In the genomic region with DNA sequence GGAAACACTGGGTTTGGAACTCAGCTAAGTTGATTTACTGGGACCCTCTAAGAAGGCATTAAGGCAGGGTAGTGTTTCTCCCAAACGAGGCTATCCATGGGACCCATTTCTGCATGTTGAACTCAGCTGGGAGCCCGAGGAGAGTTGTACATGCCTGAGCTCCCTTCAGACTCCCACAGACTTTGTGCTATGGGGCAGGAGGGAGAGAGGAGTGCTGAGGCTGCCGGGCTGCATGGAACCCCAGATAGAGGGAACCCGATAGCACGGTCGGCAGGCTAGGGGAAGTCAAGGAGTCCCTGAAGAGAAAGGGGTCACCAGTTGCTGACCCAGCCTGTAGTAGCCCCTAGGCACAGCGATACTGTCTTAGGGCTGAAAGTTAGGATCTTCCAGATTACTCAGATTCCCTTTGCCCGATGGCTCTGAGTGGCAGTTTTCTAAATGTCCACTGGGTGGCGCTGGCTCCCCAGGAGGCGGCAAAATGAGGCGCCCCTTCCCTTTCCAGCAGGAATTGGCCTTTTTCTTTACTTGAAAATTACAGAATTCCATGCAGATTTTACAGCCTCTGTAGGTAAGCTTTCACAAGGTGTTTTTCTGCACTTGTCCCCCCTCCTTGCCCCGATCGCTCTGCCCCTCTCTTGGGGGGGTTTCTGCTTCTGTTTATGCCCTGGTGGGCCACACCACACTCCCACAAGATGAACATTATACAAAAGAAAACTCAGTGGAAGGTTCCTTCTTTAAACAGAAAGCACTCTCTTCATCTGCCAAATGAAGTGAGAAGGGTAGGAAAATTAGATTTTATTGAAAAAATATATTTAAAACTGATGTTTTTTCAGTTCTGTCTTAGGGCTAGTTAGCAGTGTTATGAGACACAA, we compare ENCODE assay signal across 8 cellular contexts. TPM values are rescaled to one million over a fixed set of nuclear protein-coding genes. Genes with fewer than 3 reads are reported as not detected.
DNase-seq lines count a peak whose midpoint lies in the region; ATAC-seq and TF ChIP-seq lines count a peak whose summit lies in the region.

No MANE protein-coding gene starts in this region.

- H3K9me3 ChIP-seq in IMR-90 (ENCODE audit: control insufficient read depth, insufficient read depth, low read length) = no peaks in the 10 kb centered on the region
- H3K9me3 ChIP-seq in heart right ventricle = no peaks in the 10 kb centered on the region

- no peak overlapping the region for H3K4me2 ChIP-seq in IMR-90 (ENCODE audit: low read depth, low read length)

- H4K91ac ChIP-seq in IMR-90 (ENCODE audit: insufficient read depth, low read depth, low read length) = no peak overlapping the region

- peaks cover 19% of the 10 kb centered on the region for H3K36me3 ChIP-seq in IMR-90 (ENCODE audit: control insufficient read depth, insufficient read depth, low read length)
- peaks cover 0 to 44% (median 6%) of the 10 kb centered on the region in 9 donors for H3K36me3 ChIP-seq in heart right ventricle

- peak overlapping the region; percentile 59; the same call in 1 of the 2 replicates for H3K4ac ChIP-seq in IMR-90 (ENCODE audit: low read depth, low read length)

- POLR2A ChIA-PET in IMR-90 (lab: Charles Lee; ENCODE audit: unreplicated experiment) = interaction anchor here (0.7 kb wide), 1 partner anchor 18 kb away, joined by 3 read pairs; no protein-coding TSS in a partner anchor

- dilution Hi-C loops in IMR-90 (cut with HindIII; ENCODE audit: low sequenced_read_pairs, unreplicated experiment) = no loop called here

- H3K4me1 ChIP-seq in IMR-90 (ENCODE audit: control insufficient read depth, insufficient read depth, low read length) (peaks cover 5% of the 10 kb centered on the region), heart right ventricle (peaks cover 0 to 24% (median 9%) of the 10 kb centered on the region in 9 donors)

- no peak overlapping the region for H3K18ac ChIP-seq in IMR-90 (ENCODE audit: low read depth, low read length)

- H3K9ac ChIP-seq in IMR-90 (ENCODE audit: low read depth, low read length) = peak overlapping the region; percentile 15; the same call in 1 of the 2 replicates

- H3K27ac ChIP-seq in IMR-90 (ENCODE audit: insufficient read depth, low read length) (0 out of 2 replicates have a peak overlapping the region, but pooled peaks have one; percentile 0), heart right ventricle (peak overlapping the region in 1 of 10 donors; percentile 76)

- intact Hi-C loops in IMR-90 (cut with micrococcal nuclease) = loop anchor here (1.0 to 5.0 kb wide), 5 partner anchors 118 to 633 kb away; partner anchors contain the start of genes CORO2A and GABBR2
- intact Hi-C loops in heart right ventricle (cut with DNase I) = loop anchor here in 9 of 10 donors (2.0 to 10.0 kb wide), 6 partner anchors 120 to 190 kb away; partner anchors contain the start of genes CORO2A (in 1 of the 9) and TBC1D2 (in 1 of the 9)

- H2AFZ ChIP-seq in IMR-90 (replicated peaks; ENCODE audit: low read length, poor library complexity) = peak overlapping the region; percentile 73

- no peaks in the 10 kb centered on the region for H3K9me3 Mint-ChIP-seq in activated naive CD8-positive, alpha-beta T cell treated with anti-CD3 and anti-CD28 coated beads, Interleukin-2, amount 50 U/mL, for 24 hours

- DNase-seq in DMS79 (lab: John Stamatoyannopoulos, UW) (peak; percentile 0), IMR-90 (peak; percentile 59), SW480 (ENCODE audit: low spot score) (peak; percentile 23), heart right ventricle (peak; percentile 38 to 59), putamen (ENCODE audit: low spot score) (peak; percentile 42)
- DNase-seq in activated naive CD8-positive, alpha-beta T cell treated with anti-CD3 and anti-CD28 coated beads, Interleukin-2, amount 50 U/mL, for 24 hours = peak; percentile 73

- TF ChIP-seq CTCF in IMR-90 (conservative IDR thresholded peaks at IDR 0.05; ENCODE audit: low read depth, low read length) (peak; percentile 94), heart right ventricle (IDR thresholded peaks at IDR 0.05) (peak; percentile 79 to 97 (median 94))

- peak overlapping the region; percentile 79 for H3K27ac Mint-ChIP-seq in activated naive CD8-positive, alpha-beta T cell treated with anti-CD3 and anti-CD28 coated beads, Interleukin-2, amount 50 U/mL, for 24 hours

- CTCF ChIA-PET in IMR-90 (lab: Yijun Ruan, JAX) = interaction anchor here (0.7 to 1.0 kb wide), 4 partner anchors 15 to 39 kb away, joined by 3 to 5 read pairs (median 3); no protein-coding TSS in a partner anchor

- peaks cover 27% of the 10 kb centered on the region for H4K20me1 ChIP-seq in IMR-90 (ENCODE audit: insufficient read depth, low read length)

- no peaks in the 10 kb centered on the region for H3K27me3 ChIP-seq in IMR-90 (ENCODE audit: control insufficient read depth, insufficient read depth, low read length)
- H3K27me3 ChIP-seq in heart right ventricle = no peaks in the 10 kb centered on the region

- WGBS in IMR-90 (ENCODE audit: extremely low coverage in 2 of 2, insufficient read length in 1 of 2), 2 experiments = 33% methylated on average over 3 of the region's 13 CpGs; no CpG with 5 or more reads in 1 of the 2 experiments
- WGBS in heart right ventricle, 2 donors = 36 to 39% methylated on average over 13 of the region's 13 CpGs

- no peak for TF ChIP-seq POLR2A in IMR-90 (IDR thresholded peaks at IDR 0.05; ENCODE audit: low read depth, low read length)

- peaks cover 16 to 70% of the 10 kb centered on the region in 2 experiments for H3K79me1 ChIP-seq in IMR-90 (ENCODE audit: low read depth in 1 of 2, low read length in 2 of 2)

- peak overlapping the region; percentile 39; the same call in 1 of the 2 replicates for H3K23ac ChIP-seq in IMR-90 (ENCODE audit: low read depth, low read length)

- no peak overlapping the region for H3K4me3 Mint-ChIP-seq in activated naive CD8-positive, alpha-beta T cell treated with anti-CD3 and anti-CD28 coated beads, Interleukin-2, amount 50 U/mL, for 24 hours

- peaks cover 2% of the 10 kb centered on the region; the same call in 1 of the 2 replicates for H3K9me1 ChIP-seq in IMR-90 (ENCODE audit: insufficient read depth, low read length)

- H2BK20ac ChIP-seq in IMR-90 (ENCODE audit: low read depth, low read length) = no peak overlapping the region

- BruUV-seq in IMR-90 (replicated peaks; lab: Mats Ljungman, UMichigan) = no TSS peak

- H2BK120ac ChIP-seq in IMR-90 (ENCODE audit: low read depth, low read length) = peak overlapping the region; percentile 35; the same call in 1 of the 2 replicates

- peak overlapping the region in 1 of 2 experiments; percentile 83; a peak in 2 of 4 replicates for H4K8ac ChIP-seq in IMR-90 (ENCODE audit: low read depth in 2 of 2, low read length in 2 of 2)

- peaks cover 18% of the 10 kb centered on the region for H3K36me3 Mint-ChIP-seq in activated naive CD8-positive, alpha-beta T cell treated with anti-CD3 and anti-CD28 coated beads, Interleukin-2, amount 50 U/mL, for 24 hours (ENCODE audit: low read depth)

- H3K4me3 ChIP-seq in IMR-90 (ENCODE audit: insufficient read depth, low read depth, low read length) = no peak overlapping the region
- no peak overlapping the region for H3K4me3 ChIP-seq in heart right ventricle

- peak overlapping the region; percentile 89 for H2AK9ac ChIP-seq in IMR-90 (replicated peaks; ENCODE audit: low read depth, low read length, poor library complexity)

- no peak overlapping the region for H2BK5ac ChIP-seq in IMR-90 (ENCODE audit: low read depth, low read length, poor library complexity, severe bottlenecking)

- no peak overlapping the region; the same call in 1 of the 2 replicates for H4K5ac ChIP-seq in IMR-90 (ENCODE audit: low read depth, low read length)

- ATAC-seq in IMR-90 (ENCODE audit: low read depth) = peak; percentile 91
- peak; percentile 17 for ATAC-seq in activated naive CD8-positive, alpha-beta T cell treated with anti-CD3 and anti-CD28 coated beads, Interleukin-2, amount 50 U/mL, for 24 hours
- ATAC-seq in heart right ventricle = peak in 6 of 8 donors; percentile 24 to 71 (median 62)
- no peak for ATAC-seq in HG02938 (IDR thresholded peaks at IDR 0.05; ENCODE audit: unreplicated experiment)
- ATAC-seq in HG02840 (IDR thresholded peaks at IDR 0.05; ENCODE audit: low FRiP score, unreplicated experiment) = no peak

- H3K4me1 Mint-ChIP-seq in activated naive CD8-positive, alpha-beta T cell treated with anti-CD3 and anti-CD28 coated beads, Interleukin-2, amount 50 U/mL, for 24 hours = peaks cover 26% of the 10 kb centered on the region

- peak; percentile 85 for TF ChIP-seq RAD21 in IMR-90 (IDR thresholded peaks at IDR 0.05; ENCODE audit: low read length)

- H2AK5ac ChIP-seq in IMR-90 (ENCODE audit: low read depth, low read length) = peak overlapping the region; percentile 63; the same call in 1 of the 2 replicates

- no peak overlapping the region; the same call in 2 of the 3 replicates for H2BK15ac ChIP-seq in IMR-90 (ENCODE audit: low read depth, low read length)

- H3K27me3 Mint-ChIP-seq in activated naive CD8-positive, alpha-beta T cell treated with anti-CD3 and anti-CD28 coated beads, Interleukin-2, amount 50 U/mL, for 24 hours = no peaks in the 10 kb centered on the region

- H3K14ac ChIP-seq in IMR-90 (replicated peaks; ENCODE audit: low read depth, low read length) = no peak overlapping the region

- in situ Hi-C loops in IMR-90 (cut with MboI; ENCODE audit: low sequenced_read_pairs) = loop anchor here (5.0 kb wide), 1 partner anchor 188 kb away; no protein-coding TSS in a partner anchor

- H3K56ac ChIP-seq in IMR-90 (ENCODE audit: extremely low read depth, insufficient read depth, low read length) = no peak overlapping the region

TF ChIP-seq in IMR-90, 13 proteins besides CTCF, POLR2A, EP300 and RAD21:
- no peak for TF ChIP-seq MXI1 (IDR thresholded peaks at IDR 0.05; ENCODE audit: borderline replicate concordance, low read depth, low read length)
- TF ChIP-seq SMC3 (IDR thresholded peaks at IDR 0.05; ENCODE audit: low read depth, low read length) = peak; percentile 75

RNA-seq across cellular contexts. Expression of gene NANS, which starts 17.8 kb away (rescaled TPM):
- 306 and 313 TPM in 2 replicates for total RNA-seq in IMR-90 (2012; rRNA removed)
- polyA plus RNA-seq in IMR-90 (2012; rRNA removed) = 197 and 210 TPM in 2 replicates
- 201 and 222 TPM in 2 replicates for polyA plus RNA-seq in IMR-90 (2012; cell fraction: cytosol; rRNA removed)
- 110 and 136 TPM in 2 replicates for polyA plus RNA-seq in IMR-90 (2012; cell fraction: nucleus; rRNA removed; ENCODE audit: low replicate concordance)
- 10 to 100 TPM; 20.0 to 43.7 (median 30.0) TPM for total RNA-seq in heart right ventricle
- 100 to 1,000 TPM in 1 of 2 donors, 10 to 100 TPM in 1; 38.3 to 141 TPM for polyA plus RNA-seq in heart right ventricle

RNA-seq across cellular contexts. Expression of gene TRIM14, which starts 44.7 kb away (rescaled TPM):
- total RNA-seq in IMR-90 (2012; rRNA removed) = 3.0 and 3.1 TPM in 2 replicates
- 8.5 and 8.8 TPM in 2 replicates for polyA plus RNA-seq in IMR-90 (2012; rRNA removed)
- polyA plus RNA-seq in IMR-90 (2012; cell fraction: cytosol; rRNA removed) = 4.9 and 10.8 TPM in 2 replicates
- polyA plus RNA-seq in IMR-90 (2012; cell fraction: nucleus; rRNA removed; ENCODE audit: low replicate concordance) = 9.1 and 11.8 TPM in 2 replicates
- total RNA-seq in heart right ventricle = 10 to 100 TPM in 1 of 10 donors, 1 to 10 TPM in 6, under 1 TPM in 3; 0.47 to 11.2 (median 1.8) TPM
- polyA plus RNA-seq in heart right ventricle = 1 to 10 TPM in 1 of 2 donors, under 1 TPM in 1; 0.88 to 1.7 TPM

Comparison
In these comparisons a context has a peak if more than half of its experiments do, and no peak if none do; other contexts are left out.
1. DNase-seq: peak in every context shown above with its lines; median percentile 73 in activated naive CD8-positive, alpha-beta T cell treated with anti-CD3 and anti-CD28 coated beads, Interleukin-2, amount 50 U/mL, for 24 hours; 59 in IMR-90; 48 in heart right ventricle; 42 in putamen; 23 in SW480; 0 in DMS79.
2. ATAC-seq: peak in IMR-90 (single experiment), activated naive CD8-positive, alpha-beta T cell treated with anti-CD3 and anti-CD28 coated beads, Interleukin-2, amount 50 U/mL, for 24 hours (single experiment) and heart right ventricle (6 of 8); none in HG02938 (single experiment) and HG02840 (single experiment).